Comparison of ENCODE assay signal across 8 cellular contexts in the genomic region with DNA sequence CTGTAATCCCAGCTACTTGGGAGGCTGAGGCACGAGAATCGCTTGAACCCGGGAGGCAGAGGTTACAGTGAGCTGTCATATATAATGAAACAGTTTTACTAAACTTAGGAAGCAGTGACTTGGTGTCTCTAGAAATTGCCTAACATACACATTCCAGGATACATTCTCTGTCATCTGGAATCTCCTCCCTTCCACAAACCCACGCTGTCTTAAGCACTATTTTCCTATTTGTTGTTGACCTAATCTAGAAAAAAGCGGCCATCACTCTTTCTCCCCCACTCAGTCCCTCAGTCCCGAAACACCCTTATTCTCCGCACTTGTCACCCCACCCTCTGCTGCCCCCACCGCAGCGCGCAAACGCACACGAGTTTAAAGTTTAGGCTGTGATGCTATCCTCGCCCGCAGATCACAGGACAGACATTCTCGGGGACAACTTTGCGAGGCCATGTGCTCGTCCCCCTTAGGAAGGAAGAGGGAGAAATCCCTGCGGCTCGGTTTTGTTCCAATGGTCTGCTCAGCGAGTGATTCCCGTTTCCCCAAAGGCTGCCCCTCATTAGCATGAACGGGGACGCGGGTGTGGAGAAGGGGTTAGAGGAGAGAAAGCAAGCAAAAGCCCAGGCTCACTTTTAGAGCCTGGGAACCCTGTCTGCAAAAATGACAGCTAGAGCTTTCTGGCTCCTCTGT. TPM values are rescaled to one million over a fixed set of nuclear protein-coding genes. Genes with fewer than 3 reads are reported as not detected.
DNase-seq lines count a peak whose midpoint lies in the region; ATAC-seq, FAIRE-seq and TF ChIP-seq lines count a peak whose summit lies in the region.
"Not testable (repeated sequence)": the region's sequence is repeated elsewhere in the genome, so short reads cannot be mapped to it uniquely, and the experiment has no call there.

No MANE protein-coding gene starts in this region.

- not testable (repeated sequence) for TF ChIP-seq RAD21 in IMR-90 (IDR thresholded peaks at IDR 0.05; ENCODE audit: low read length)

- H3K14ac ChIP-seq in IMR-90 (replicated peaks; ENCODE audit: low read depth, low read length) = peak overlapping the region; percentile 72

- not testable (repeated sequence) for FAIRE-seq in small intestine (lab: Jason Lieb, UNC)

- H3K27ac Mint-ChIP-seq in activated B cell treated with CpG ODN at 0.5 μM for 24 hours (peak overlapping the region; percentile 90), mesothelial cell of epicardium (peak overlapping the region; percentile 84)

- 5% methylated on average over 3 of the region's 24 CpGs; no CpG with 5 or more reads in 1 of the 2 experiments for WGBS in IMR-90 (ENCODE audit: extremely low coverage in 2 of 2, insufficient read length in 1 of 2), 2 experiments
- 23 to 31% (median 27%) methylated on average over 23 to 24 of the region's 24 CpGs for WGBS in small intestine, 3 donors

- H2BK5ac ChIP-seq in IMR-90 (ENCODE audit: low read depth, low read length, poor library complexity, severe bottlenecking) = peak overlapping the region; percentile 82

- peaks cover 21% of the 10 kb centered on the region for H3K4me1 ChIP-seq in IMR-90 (ENCODE audit: control insufficient read depth, insufficient read depth, low read length)
- not testable (repeated sequence) for H3K4me1 ChIP-seq in small intestine (ENCODE audit: control insufficient read depth in 2 of 2, insufficient read depth in 1 of 2, low read depth in 1 of 2, low read length in 1 of 2)

- in situ Hi-C loops in GM13977 (cut with MboI; ENCODE audit: low pct_unique_long_range_greater_than_20kb, low sequenced_read_pairs, unreplicated experiment) = not testable (repeated sequence)
- in situ Hi-C loops in IMR-90 (cut with MboI; ENCODE audit: low sequenced_read_pairs) = loop anchor here (25.0 kb wide), 1 partner anchor 679 kb away; no protein-coding TSS in a partner anchor

- intact Hi-C loops in IMR-90 (cut with micrococcal nuclease) (loop anchor here (10.0 kb wide), 1 partner anchor 659 kb away; a partner anchor contains a TSS), activated B cell treated with CpG ODN at 0.5 μM for 24 hours (cut with micrococcal nuclease) (loop anchor here (1.0 to 10.0 kb wide), 4 partner anchors 71 to 729 kb away; a partner anchor contains a TSS)
- intact Hi-C loops in Right ventricle myocardium inferior (cut with DNase I) = not testable (repeated sequence)

- H3K23ac ChIP-seq in IMR-90 (ENCODE audit: low read depth, low read length) = peak overlapping the region; percentile 63

- not testable (repeated sequence) for H3K56ac ChIP-seq in IMR-90 (ENCODE audit: extremely low read depth, insufficient read depth, low read length)

- BruUV-seq in IMR-90 (replicated peaks; lab: Mats Ljungman, UMichigan) = not testable (repeated sequence)

- not testable (repeated sequence) for H3K9me1 ChIP-seq in IMR-90 (ENCODE audit: insufficient read depth, low read length)

- H3K9me3 Mint-ChIP-seq in activated B cell treated with CpG ODN at 0.5 μM for 24 hours, mesothelial cell of epicardium: not testable (repeated sequence)

- H3K27me3 Mint-ChIP-seq in activated B cell treated with CpG ODN at 0.5 μM for 24 hours = not testable (repeated sequence)
- H3K27me3 Mint-ChIP-seq in mesothelial cell of epicardium (ENCODE audit: low read depth) = peaks cover 71% of the 10 kb centered on the region

- not testable (repeated sequence) for TF ChIP-seq POLR2A in IMR-90 (IDR thresholded peaks at IDR 0.05; ENCODE audit: low read depth, low read length)

- H3K27ac ChIP-seq in AG04450 (ENCODE audit: low read depth, low read length) (peak overlapping the region; percentile 88), IMR-90 (ENCODE audit: insufficient read depth, low read length) (peak overlapping the region; percentile 81), caudate nucleus (ENCODE audit: low read depth, low read length) (peak overlapping the region; percentile 86), small intestine (ENCODE audit: low read depth in 1 of 2, low read length in 1 of 2) (peak overlapping the region; percentile 88 to 93)

- H2BK120ac ChIP-seq in IMR-90 (ENCODE audit: low read depth, low read length) = peak overlapping the region; percentile 80

- peak overlapping the region; percentile 74 for H3K9ac ChIP-seq in IMR-90 (ENCODE audit: low read depth, low read length)

- H3K4me3 Mint-ChIP-seq in activated B cell treated with CpG ODN at 0.5 μM for 24 hours = peak overlapping the region; percentile 94
- H3K4me3 Mint-ChIP-seq in mesothelial cell of epicardium = peak overlapping the region; percentile 82

- not testable (repeated sequence) for H3K36me3 Mint-ChIP-seq in activated B cell treated with CpG ODN at 0.5 μM for 24 hours (ENCODE audit: low read depth); mesothelial cell of epicardium

- peak overlapping the region; percentile 65 to 75 for H4K8ac ChIP-seq in IMR-90 (ENCODE audit: low read depth in 2 of 2, low read length in 2 of 2)

- H3K79me1 ChIP-seq in IMR-90 (ENCODE audit: low read depth in 1 of 2, low read length in 2 of 2) = not testable (repeated sequence)

- H3K18ac ChIP-seq in IMR-90 (ENCODE audit: low read depth, low read length) = peak overlapping the region; percentile 51

- ATAC-seq in IMR-90 (ENCODE audit: low read depth); activated B cell treated with CpG ODN at 0.5 μM for 24 hours (ENCODE audit: low read depth): not testable (repeated sequence)
- peak; percentile 11 for ATAC-seq in Right ventricle myocardium inferior

- dilution Hi-C loops in IMR-90 (cut with HindIII; ENCODE audit: low sequenced_read_pairs, unreplicated experiment) = not testable (repeated sequence)

- H3K4me1 Mint-ChIP-seq in activated B cell treated with CpG ODN at 0.5 μM for 24 hours = peaks cover 20% of the 10 kb centered on the region
- peaks cover 16% of the 10 kb centered on the region for H3K4me1 Mint-ChIP-seq in mesothelial cell of epicardium

- not testable (repeated sequence) for TF ChIP-seq CTCF in AG04450 (IDR thresholded peaks at IDR 0.05; ENCODE audit: low read depth, low read length); GM13977 (IDR thresholded peaks at IDR 0.05; ENCODE audit: extremely low read depth, insufficient read depth, missing control alignments); IMR-90 (conservative IDR thresholded peaks at IDR 0.05; ENCODE audit: low read depth, low read length); activated B cell treated with CpG ODN at 0.5 μM for 24 hours (IDR thresholded peaks at IDR 0.05); mesothelial cell of epicardium (IDR thresholded peaks at IDR 0.05; ENCODE audit: unreplicated experiment)

- POLR2A ChIA-PET in AG04450 (lab: Yijun Ruan, JAX) (interaction anchor here (1.4 kb wide), 1 partner anchor 66 kb away, joined by 4 read pairs; no protein-coding TSS in a partner anchor), activated B cell treated with CpG ODN at 0.5 μM for 24 hours (lab: Charles Lee) (interaction anchor here (0.7 to 2.4 kb wide), 3 partner anchors 73 to 1068 kb away, joined by 3 to 7 read pairs (median 3); a partner anchor contains a TSS)
- POLR2A ChIA-PET in IMR-90 (lab: Charles Lee; ENCODE audit: unreplicated experiment) = not testable (repeated sequence)

- H4K20me1 ChIP-seq in IMR-90 (ENCODE audit: insufficient read depth, low read length) = not testable (repeated sequence)

- peak overlapping the region; percentile 73; the same call in 2 of the 3 replicates for H2BK15ac ChIP-seq in IMR-90 (ENCODE audit: low read depth, low read length)

- CTCF ChIA-PET in AG04450 (lab: Charles Lee) = interaction anchor here (2.8 kb wide), 1 partner anchor 21 kb away, joined by 9 read pairs; no protein-coding TSS in a partner anchor
- CTCF ChIA-PET in IMR-90 (lab: Yijun Ruan, JAX) = interaction anchor here (0.6 to 0.7 kb wide), 2 partner anchors 305 to 680 kb away, joined by 3 read pairs; no protein-coding TSS in a partner anchor
- CTCF ChIA-PET in activated B cell treated with CpG ODN at 0.5 μM for 24 hours (lab: Charles Lee) = interaction anchor here (1.4 to 2.4 kb wide), 2 partner anchors 12 to 21 kb away, joined by 4 to 9 read pairs; no protein-coding TSS in a partner anchor

- H2AK5ac ChIP-seq in IMR-90 (ENCODE audit: low read depth, low read length) = peak overlapping the region; percentile 36

- peak overlapping the region; percentile 88 for H4K5ac ChIP-seq in IMR-90 (ENCODE audit: low read depth, low read length)

- not testable (repeated sequence) for H3K36me3 ChIP-seq in IMR-90 (ENCODE audit: control insufficient read depth, insufficient read depth, low read length); small intestine (ENCODE audit: control insufficient read depth in 2 of 2, insufficient read depth in 2 of 2, low read length in 2 of 2)

- peak overlapping the region; percentile 9 for H2AK9ac ChIP-seq in IMR-90 (replicated peaks; ENCODE audit: low read depth, low read length, poor library complexity)

- H3K4me2 ChIP-seq in IMR-90 (ENCODE audit: low read depth, low read length) = peak overlapping the region; percentile 85

- H2BK20ac ChIP-seq in IMR-90 (ENCODE audit: low read depth, low read length) = 0 out of 2 replicates have a peak overlapping the region, but pooled peaks have one; percentile 75

- H4K91ac ChIP-seq in IMR-90 (ENCODE audit: insufficient read depth, low read depth, low read length) = peak overlapping the region; percentile 81; the same call in 1 of the 2 replicates

- H2AFZ ChIP-seq in IMR-90 (replicated peaks; ENCODE audit: low read length, poor library complexity) = peak overlapping the region; percentile 92

- DNase-seq in AG04450 (ENCODE audit: low read depth, low spot score); activated B cell treated with CpG ODN at 0.5 μM for 24 hours; Right ventricle myocardium inferior (ENCODE audit: missing footprints); small intestine: not testable (repeated sequence)
- DNase-seq in GM13977 (ENCODE audit: low spot score) (peak; percentile 35), IMR-90 (peak; percentile 72), caudate nucleus (lab: John Stamatoyannopoulos, UW) (peak in 13 of 61 donors; percentile 28 to 83 (median 53)), mesothelial cell of epicardium (ENCODE audit: low spot score in 2 of 2, unreplicated experiment in 2 of 2) (peak in 1 of 2 experiments; percentile 36)

- H3K4me3 ChIP-seq in AG04450 (ENCODE audit: low read depth, low read length) (peak overlapping the region; percentile 43), IMR-90 (ENCODE audit: insufficient read depth, low read depth, low read length) (peak overlapping the region; percentile 44), small intestine (ENCODE audit: low read depth in 1 of 2, low read length in 2 of 2) (peak overlapping the region; percentile 23 to 76)

- H3K9me3 ChIP-seq in AG04450 (ENCODE audit: control insufficient read depth, insufficient read depth, low read length); IMR-90 (ENCODE audit: control insufficient read depth, insufficient read depth, low read length); small intestine (ENCODE audit: control insufficient read depth, low read depth): not testable (repeated sequence)

- H3K4ac ChIP-seq in IMR-90 (ENCODE audit: low read depth, low read length) = peak overlapping the region; percentile 88

- not testable (repeated sequence) for H3K27me3 ChIP-seq in AG04450 (ENCODE audit: control insufficient read depth, insufficient read depth, low read length); IMR-90 (ENCODE audit: control insufficient read depth, insufficient read depth, low read length); small intestine (ENCODE audit: control insufficient read depth in 2 of 2, insufficient read depth in 2 of 2, low read length in 2 of 2)

RNA-seq across cellular contexts. Expression of a gene that starts 28.8 kb away (rescaled TPM):
- 0.97 and 1.2 TPM in 2 replicates for polyA plus RNA-seq in AG04450 (2011; rRNA removed)
- polyA minus RNA-seq in AG04450 (2011; rRNA and poly(A)+ RNA removed) = 1.7 and 1.8 TPM in 2 replicates
- 0.56 and 0.72 TPM in 2 replicates for total RNA-seq in IMR-90 (2012; rRNA removed)
- 0.59 and 0.91 TPM in 2 replicates for polyA plus RNA-seq in IMR-90 (2012; rRNA removed)
- 0.12 and 0.23 TPM in 2 replicates for polyA plus RNA-seq in IMR-90 (2012; cell fraction: cytosol; rRNA removed)
- polyA plus RNA-seq in IMR-90 (2012; cell fraction: nucleus; rRNA removed; ENCODE audit: low replicate concordance) = 0.47 and 1.4 TPM in 2 replicates
- total RNA-seq in activated B cell treated with CpG ODN at 0.5 μM for 24 hours = 10.0 and 12.3 TPM in 2 replicates
- total RNA-seq in Right ventricle myocardium inferior = 1.1 TPM
- total RNA-seq in mesothelial cell of epicardium = 5.9 to 7.3 TPM (median 7.3 TPM) in 3 replicates
- polyA plus RNA-seq in small intestine = 1 to 10 TPM in 1 of 3 donors, under 1 TPM in 2; 0.27 to 2.2 (median 0.81) TPM
